In genomic region chr7:11540271-11540761, GRCh38 we compare ENCODE assay signal across 13 cellular contexts.
DNase-seq lines count a peak whose midpoint lies in the region; ATAC-seq, FAIRE-seq and TF ChIP-seq lines count a peak whose summit lies in the region.
"Had no signal": no experiment of that assay in that cellular context is flagged by ENCODE, and none has a peak within 500 bp of the region (broad histone marks: within the 10 kb centered on the region; RNA-seq: fewer than 3 reads in every experiment).

No MANE protein-coding gene starts in this region.

- TF ChIP-seq POLR2A in gastrocnemius medialis (IDR thresholded peaks at IDR 0.05), result no peak
- no peak for TF ChIP-seq POLR2A in GM12891 (IDR thresholded peaks at IDR 0.05; ENCODE audit: low read depth, low read length)

- DNase-seq in HFF-Myc (ENCODE audit: extremely low read depth, low read depth) (peak; percentile 1), RCC 7860 (ENCODE audit: low spot score) (peak; percentile 48), fibroblast of pulmonary artery (ENCODE audit: low read depth) (peak; percentile 89), gastrocnemius medialis (peak; percentile 22 to 35), endodermal cell (no peak), GM12891 (ENCODE audit: insufficient read length, low spot score) (no peak)
- DNase-seq: activated CD4-positive, alpha-beta T cell treated with anti-CD3 and anti-CD28 coated beads, Interleukin-2, amount 10 ng/mL, durations not matched to agents 24 days and 14 days; activated naive CD8-positive, alpha-beta T cell treated with anti-CD3 and anti-CD28 coated beads, Interleukin-2, amount 10 ng/mL, durations not matched to agents 7 days and 5 days; hypothalamus; NCI-H526 treated with DMSO at 0.1 percent for 48 hours had no signal

- H3K9me3 Mint-ChIP-seq in endodermal cell, result peaks cover 5% of the 10 kb centered on the region
- H3K9me3 Mint-ChIP-seq: activated CD4-positive, alpha-beta T cell treated with anti-CD3 and anti-CD28 coated beads, Interleukin-2, amount 10 ng/mL, durations not matched to agents 24 days and 14 days; activated naive CD8-positive, alpha-beta T cell treated with anti-CD3 and anti-CD28 coated beads, Interleukin-2, amount 10 ng/mL, durations not matched to agents 7 days and 5 days had no signal

- no peaks in the 10 kb centered on the region for H3K36me3 Mint-ChIP-seq in endodermal cell (ENCODE audit: low read depth)
- H3K36me3 Mint-ChIP-seq: activated naive CD8-positive, alpha-beta T cell treated with anti-CD3 and anti-CD28 coated beads, Interleukin-2, amount 10 ng/mL, durations not matched to agents 7 days and 5 days had no signal

- no peaks in the 10 kb centered on the region for H3K4me1 ChIP-seq in gastrocnemius medialis
- no peaks in the 10 kb centered on the region for H3K4me1 ChIP-seq in endodermal cell (ENCODE audit: control insufficient read depth, insufficient read depth, low read length)

- H3K27me3 ChIP-seq in gastrocnemius medialis (no peaks in the 10 kb centered on the region), endodermal cell (ENCODE audit: control insufficient read depth, insufficient read depth, low read length, poor library complexity, severe bottlenecking) (peaks cover 41% of the 10 kb centered on the region)

- H3K36me3 ChIP-seq in gastrocnemius medialis (no peaks in the 10 kb centered on the region), endodermal cell (ENCODE audit: control insufficient read depth, insufficient read depth, low read length) (no peaks in the 10 kb centered on the region)

- ATAC-seq in gastrocnemius medialis, result peak; percentile 73 to 80
- no peak for ATAC-seq in HG02571 (IDR thresholded peaks at IDR 0.05; ENCODE audit: unreplicated experiment)
- no peak for ATAC-seq in GM19395 (IDR thresholded peaks at IDR 0.05; ENCODE audit: unreplicated experiment)

- intact Hi-C loops in gastrocnemius medialis (cut with DNase I; ENCODE audit: low total_unique reads), result no loop called here

- H3K9ac ChIP-seq in endodermal cell (ENCODE audit: extremely low read depth, low read length, poor library complexity, severe bottlenecking), result no peak overlapping the region

- TF ChIP-seq CTCF in HFF-Myc (IDR thresholded peaks at IDR 0.05; ENCODE audit: low read depth, low read length, missing control alignments), result no peak
- TF ChIP-seq CTCF in fibroblast of pulmonary artery (IDR thresholded peaks at IDR 0.05; ENCODE audit: low read length, missing control alignments), result no peak
- TF ChIP-seq CTCF in gastrocnemius medialis (IDR thresholded peaks at IDR 0.05 in 4 of 5, conservative IDR thresholded peaks at IDR 0.05 in 1 of 5), result no peak
- no peak for TF ChIP-seq CTCF in endodermal cell (conservative IDR thresholded peaks at IDR 0.05)

- H3K9me3 ChIP-seq in gastrocnemius medialis, result no peaks in the 10 kb centered on the region
- H3K9me3 ChIP-seq in endodermal cell (ENCODE audit: control insufficient read depth, low read length), result peaks cover 10% of the 10 kb centered on the region

- H3K27ac ChIP-seq in gastrocnemius medialis (peak overlapping the region in 2 of 4 donors; percentile 20 to 45), endodermal cell (ENCODE audit: low read depth, low read length) (no peak overlapping the region)

- H3K27ac Mint-ChIP-seq in endodermal cell, result no peak overlapping the region
- H3K27ac Mint-ChIP-seq: activated CD4-positive, alpha-beta T cell treated with anti-CD3 and anti-CD28 coated beads, Interleukin-2, amount 10 ng/mL, durations not matched to agents 24 days and 14 days; activated naive CD8-positive, alpha-beta T cell treated with anti-CD3 and anti-CD28 coated beads, Interleukin-2, amount 10 ng/mL, durations not matched to agents 7 days and 5 days had no signal

- in situ Hi-C loops in gastrocnemius medialis (cut with MboI; ENCODE audit: low sequenced_read_pairs in 4 of 4), result no loop called here

- 90 to 96% methylated on average over 3 of the region's 3 CpGs for WGBS in endodermal cell (ENCODE audit: insufficient coverage in 1 of 2, insufficient read length in 1 of 2), 2 experiments

- H3K4me1 Mint-ChIP-seq in endodermal cell, result peaks cover 4% of the 10 kb centered on the region
- H3K4me1 Mint-ChIP-seq: activated CD4-positive, alpha-beta T cell treated with anti-CD3 and anti-CD28 coated beads, Interleukin-2, amount 10 ng/mL, durations not matched to agents 24 days and 14 days; activated naive CD8-positive, alpha-beta T cell treated with anti-CD3 and anti-CD28 coated beads, Interleukin-2, amount 10 ng/mL, durations not matched to agents 7 days and 5 days had no signal

- H3K4me3 ChIP-seq in HFF-Myc (replicated peaks; ENCODE audit: low read depth, low read length) (no peak overlapping the region), fibroblast of pulmonary artery (replicated peaks; ENCODE audit: low read depth, low read length) (peak overlapping the region; percentile 9), gastrocnemius medialis (no peak overlapping the region), endodermal cell (ENCODE audit: low read length) (no peak overlapping the region)

- H3K27me3 Mint-ChIP-seq in endodermal cell (ENCODE audit: insufficient read depth), result peaks cover 11% of the 10 kb centered on the region
- H3K27me3 Mint-ChIP-seq: activated CD4-positive, alpha-beta T cell treated with anti-CD3 and anti-CD28 coated beads, Interleukin-2, amount 10 ng/mL, durations not matched to agents 24 days and 14 days; activated naive CD8-positive, alpha-beta T cell treated with anti-CD3 and anti-CD28 coated beads, Interleukin-2, amount 10 ng/mL, durations not matched to agents 7 days and 5 days had no signal

- peak; percentile 40 for FAIRE-seq in RCC 7860 (lab: Jason Lieb, UNC)
- FAIRE-seq in GM12891 (lab: Jason Lieb, UNC), result no peak

- H3K4me3 Mint-ChIP-seq in endodermal cell, result no peak overlapping the region
- H3K4me3 Mint-ChIP-seq: activated CD4-positive, alpha-beta T cell treated with anti-CD3 and anti-CD28 coated beads, Interleukin-2, amount 10 ng/mL, durations not matched to agents 24 days and 14 days; activated naive CD8-positive, alpha-beta T cell treated with anti-CD3 and anti-CD28 coated beads, Interleukin-2, amount 10 ng/mL, durations not matched to agents 7 days and 5 days; nephron had no signal

TF ChIP-seq in GM12891, 5 proteins besides CTCF, POLR2A, EP300 and RAD21:
- TF ChIP-seq POU2F2 (IDR thresholded peaks at IDR 0.05; ENCODE audit: low read depth, low read length), result no peak
- TF ChIP-seq POLR2AphosphoS5 (IDR thresholded peaks at IDR 0.05; ENCODE audit: low read depth, low read length), result no peak
- TF ChIP-seq PAX5 (IDR thresholded peaks at IDR 0.05; ENCODE audit: insufficient read depth, low read length, severe bottlenecking), result no peak
- no peak for TF ChIP-seq TAF1 (IDR thresholded peaks at IDR 0.05; ENCODE audit: low read depth, low read length)
- no peak for TF ChIP-seq SPI1 (IDR thresholded peaks at IDR 0.05; ENCODE audit: low read depth, low read length)

Comparison
In these comparisons a context has a peak if more than half of its experiments do, and no peak if none do; other contexts are left out.
1. DNase-seq: peak in HFF-Myc (single experiment), RCC 7860 (single experiment), fibroblast of pulmonary artery (single experiment) and gastrocnemius medialis (2 of 2); none in endodermal cell (single experiment) and GM12891 (single experiment).
2. ATAC-seq: peak in gastrocnemius medialis (2 of 2); none in HG02571 (single experiment) and GM19395 (single experiment).